2 cellular contexts compared by ENCODE assay signal in the genomic region with DNA sequence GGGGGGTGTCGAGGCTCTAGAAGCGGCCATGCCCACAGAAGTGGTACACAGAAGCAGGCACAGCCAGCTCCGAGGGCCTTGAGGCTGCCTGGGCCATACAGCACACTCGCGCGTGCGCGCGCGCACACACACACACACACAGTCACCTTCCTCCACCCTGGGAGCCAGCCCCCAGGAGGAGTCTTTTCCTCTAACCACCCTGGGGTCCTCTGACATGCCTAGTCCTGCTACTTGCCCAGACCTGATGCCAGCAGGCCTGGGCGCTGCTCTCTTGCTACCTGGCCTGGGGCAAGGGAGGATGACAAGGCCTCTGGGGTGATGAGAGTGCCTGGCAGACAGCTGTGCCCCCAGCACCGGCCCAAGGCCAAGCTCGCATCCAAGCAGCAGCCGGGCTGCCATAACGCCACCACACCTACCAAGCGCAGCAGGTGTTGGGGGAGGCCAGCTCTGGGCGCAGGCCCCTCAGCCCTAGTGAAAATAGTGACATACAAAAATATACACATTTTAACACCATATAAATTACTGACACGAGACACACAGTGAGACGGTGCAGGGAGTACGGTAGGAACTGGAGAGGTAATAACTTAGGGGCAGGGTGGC.
TF ChIP-seq lines count a peak whose summit lies in the region.

No MANE protein-coding gene starts in this region.

TF ChIP-seq in HEK293, 187 proteins besides CTCF, POLR2A, EP300 and RAD21:
- TF ChIP-seq ZNF785 (tag by site-specific recombination; IDR thresholded peaks at IDR 0.05) (no peak), GLIS1 (tag by site-specific recombination; IDR thresholded peaks at IDR 0.05) (peak; percentile 61), ZIC2 (tag by site-specific recombination; IDR thresholded peaks at IDR 0.05) (0 out of 2 replicates have a peak, but pooled peaks have one; percentile 16), HIC1 (tag by site-specific recombination; IDR thresholded peaks at IDR 0.05) (0 out of 2 replicates have a peak, but pooled peaks have one; percentile 35), ZNF600 (tag by site-specific recombination; IDR thresholded peaks at IDR 0.05) (peak; percentile 52), ZNF211 (tag by site-specific recombination; IDR thresholded peaks at IDR 0.05; ENCODE audit: low read depth) (no peak), ZNF2 (tag by site-specific recombination; IDR thresholded peaks at IDR 0.05) (peak; percentile 85; the same call in 1 of the 2 replicates), PATZ1 (tag by site-specific recombination; IDR thresholded peaks at IDR 0.05) (0 out of 2 replicates have a peak, but pooled peaks have one; percentile 21), ZBTB21 (tag by site-specific recombination; IDR thresholded peaks at IDR 0.05) (no peak)

TF ChIP-seq in GM23338, 12 proteins besides CTCF, POLR2A, EP300 and RAD21:
- no peak for TF ChIP-seq JUNB (IDR thresholded peaks at IDR 0.05; ENCODE audit: unreplicated experiment)
